17 cellular contexts compared by ENCODE assay signal in the genomic region with DNA sequence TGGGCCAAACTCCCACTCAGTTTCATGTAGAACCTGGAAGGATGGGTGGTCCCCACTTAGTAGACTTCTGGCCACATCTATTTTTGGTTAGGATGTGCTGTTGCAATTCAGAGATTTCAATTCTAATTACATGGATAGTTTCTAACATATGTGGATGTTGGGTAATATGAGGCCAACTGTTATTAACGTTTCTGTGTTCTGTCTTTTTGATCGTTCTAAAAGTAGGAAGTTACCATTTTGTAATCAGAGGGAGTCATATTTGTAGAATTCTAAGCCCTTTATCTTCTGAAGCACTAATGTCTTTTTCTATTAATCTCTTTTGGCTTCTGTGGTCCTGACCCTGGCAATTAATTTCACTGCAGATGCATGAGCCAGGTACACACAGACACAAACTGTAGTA.
"Had no signal": no experiment of that assay in that cellular context is flagged by ENCODE, and none has a peak within 500 bp of the region (broad histone marks: within the 10 kb centered on the region; RNA-seq: fewer than 3 reads in every experiment).

No MANE protein-coding gene starts in this region.

- DNase-seq: activated CD4-positive, alpha-beta T cell treated with anti-CD3 and anti-CD28 coated beads for 36 hours; activated CD8-positive, alpha-beta memory T cell treated with anti-CD3 and anti-CD28 coated beads, Interleukin-2, amount 50 U/mL, for 48 hours; activated CD8-positive, alpha-beta T cell treated with anti-CD3 and anti-CD28 coated beads, Interleukin-2, amount 10 ng/mL, durations not matched to agents 7 days and 5 days; activated gamma-delta T cell treated with Interleukin-2 at 50 U/mL for 16 hours; activated T-cell treated with anti-CD3 and anti-CD28 coated beads, Interleukin-2, amount 50 U/mL, for 72 hours; central memory CD4-positive, alpha-beta T cell; colonic mucosa; foreskin fibroblast; hippocampal formation; left lung; mammary epithelial cell; naive B cell; stimulated activated CD4-positive, alpha-beta T cell treated with anti-CD3 and anti-CD28 coated beads, Interleukin-2, amount 100 ng/mL, for 48 hours; T1000 had no signal

- H3K27ac ChIP-seq: colonic mucosa, esophagus muscularis mucosa, left lung, neural progenitor cell, parathyroid adenoma had no signal

- H3K27me3 ChIP-seq: colonic mucosa, esophagus muscularis mucosa, left lung, neural progenitor cell had no signal

- H3K9me3 ChIP-seq: colonic mucosa, esophagus muscularis mucosa, left lung had no signal

- H3K4me3 ChIP-seq: colonic mucosa, esophagus muscularis mucosa, left lung, neural progenitor cell had no signal

- H3K4me1 ChIP-seq: colonic mucosa, esophagus muscularis mucosa, neural progenitor cell had no signal

- H3K36me3 ChIP-seq: colonic mucosa, esophagus muscularis mucosa, left lung, neural progenitor cell had no signal
